Comparison of ENCODE assay signal across 16 cellular contexts in the genomic region with DNA sequence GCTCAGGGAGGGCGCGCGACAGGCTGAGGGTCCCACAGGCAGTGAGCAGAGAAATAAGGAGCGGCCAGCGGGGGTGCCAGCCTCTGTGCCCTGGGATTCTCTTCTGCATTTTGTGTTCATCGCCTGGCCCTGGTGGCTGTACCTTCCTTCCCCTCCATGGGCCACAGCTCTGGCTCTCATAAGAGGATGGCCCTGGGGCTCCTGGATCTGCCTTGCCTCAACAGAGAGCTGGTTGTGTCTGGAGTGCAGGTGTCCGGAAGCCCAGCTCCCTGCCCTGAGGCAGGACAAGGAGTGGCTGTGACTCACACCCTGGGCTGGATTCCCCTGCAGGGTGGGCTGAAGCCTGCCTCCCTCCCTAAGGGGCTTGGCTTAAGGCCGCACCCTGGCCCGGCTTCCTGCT. TPM values are rescaled to one million over a fixed set of nuclear protein-coding genes. Genes with fewer than 3 reads are reported as not detected.
DNase-seq lines count a peak whose midpoint lies in the region; ATAC-seq and TF ChIP-seq lines count a peak whose summit lies in the region.
"Had no signal": no experiment of that assay in that cellular context is flagged by ENCODE, and none has a peak within 500 bp of the region (broad histone marks: within the 10 kb centered on the region; RNA-seq: fewer than 3 reads in every experiment).

No MANE protein-coding gene starts in this region.

- H3K4me1 ChIP-seq in HCT116 (ENCODE audit: control insufficient read depth in 1 of 2, insufficient read depth in 2 of 2, low read length in 2 of 2) (peaks cover 8 to 14% of the 10 kb centered on the region in 2 experiments; a peak in 3 of 4 replicates), foreskin keratinocyte (peaks cover 24% of the 10 kb centered on the region), smooth muscle cell (ENCODE audit: low read depth) (peaks cover 4% of the 10 kb centered on the region)
- H3K4me1 ChIP-seq: esophagus muscularis mucosa, right atrium auricular region, thyroid gland had no signal

- H3K9me3 ChIP-seq in HCT116 (ENCODE audit: control insufficient read depth in 1 of 2, insufficient read depth in 1 of 2, low read depth in 1 of 2, low read length in 2 of 2) (no peaks in the 10 kb centered on the region), smooth muscle cell (replicated peaks; ENCODE audit: low read depth) (no peaks in the 10 kb centered on the region)
- H3K9me3 ChIP-seq: thyroid gland had no signal

- H3K79me2 ChIP-seq in HCT116 (ENCODE audit: insufficient read depth, low read length), result no peaks in the 10 kb centered on the region
- H3K79me2 ChIP-seq in smooth muscle cell (ENCODE audit: low read depth), result no peaks in the 10 kb centered on the region

- no peak for TF ChIP-seq RAD21 in HCT116 (IDR thresholded peaks at IDR 0.05; ENCODE audit: low read depth)

- H3K4me3 ChIP-seq in HCT116 (replicated peaks in 1 of 2; ENCODE audit: low read depth in 1 of 2, low read length in 2 of 2) (no peak overlapping the region), smooth muscle cell (no peak overlapping the region)
- H3K4me3 ChIP-seq: esophagus muscularis mucosa, lung, neural progenitor cell, right atrium auricular region, thyroid gland had no signal

- POLR2A ChIA-PET in HCT116 (lab: Charles Lee) (interaction anchor here (0.7 to 1.2 kb wide), 2 partner anchors 9 to 536 kb away, joined by 3 to 4 read pairs; no protein-coding TSS in a partner anchor), RWPE1 (lab: Yijun Ruan, JAX; ENCODE audit: low non-redundant PET) (interaction anchor here (0.5 to 0.9 kb wide), 3 partner anchors 8 to 565 kb away, joined by 3 to 4 read pairs (median 3); no protein-coding TSS in a partner anchor)

- H3F3A ChIP-seq in smooth muscle cell (ENCODE audit: low read depth), result no peaks in the 10 kb centered on the region

- 63% methylated on average over 9 of the region's 9 CpGs for WGBS in smooth muscle cell (ENCODE audit: low lambda C conversion rate)

- H3K36me3 ChIP-seq in HCT116 (ENCODE audit: control insufficient read depth in 1 of 2, insufficient read depth in 2 of 2, low read length in 2 of 2) (no peaks in the 10 kb centered on the region), smooth muscle cell (ENCODE audit: low read depth) (no peaks in the 10 kb centered on the region)
- H3K36me3 ChIP-seq: esophagus muscularis mucosa, neural progenitor cell, right atrium auricular region, thyroid gland had no signal

- no TSS peak for BruUV-seq in HCT116 (replicated peaks; lab: Mats Ljungman, UMichigan)

- H2AFZ ChIP-seq in HCT116 (ENCODE audit: low read depth, low read length, poor library complexity, severe bottlenecking) (no peak overlapping the region), smooth muscle cell (ENCODE audit: low read depth) (no peak overlapping the region)

- H3K9ac ChIP-seq in HCT116 (ENCODE audit: low read length) (no peak overlapping the region), smooth muscle cell (ENCODE audit: low read depth) (no peak overlapping the region)
- H3K9ac ChIP-seq: neural progenitor cell had no signal

- TF ChIP-seq POLR2A in HCT116 (IDR thresholded peaks at IDR 0.05; ENCODE audit: borderline replicate concordance, extremely low read depth, insufficient read depth, insufficient read length), result no peak

- RAD21 ChIA-PET in HCT116 (lab: Charles Lee; ENCODE audit: low non-redundant PET in 1 of 2, low total read pairs in 2 of 2, uncharacterized antibody in 2 of 2, unreplicated experiment in 2 of 2), result no interaction called here

- CTCF ChIA-PET in HCT116 (lab: Charles Lee) (interaction anchor here (0.9 to 1.0 kb wide), 2 partner anchors 486 to 811 kb away, joined by 3 to 5 read pairs; no protein-coding TSS in a partner anchor), RWPE1 (lab: Yijun Ruan, JAX) (interaction anchor here (0.6 to 0.7 kb wide), 5 partner anchors 8 to 1462 kb away, joined by 3 read pairs; no protein-coding TSS in a partner anchor)

- peaks cover 32% of the 10 kb centered on the region for H3K27me3 ChIP-seq in HCT116 (ENCODE audit: insufficient read depth, low read length)
- H3K27me3 ChIP-seq in foreskin keratinocyte, result no peaks in the 10 kb centered on the region
- peaks cover 4% of the 10 kb centered on the region for H3K27me3 ChIP-seq in smooth muscle cell (ENCODE audit: low read depth)
- H3K27me3 ChIP-seq: neural progenitor cell, thyroid gland had no signal

- H3K27ac ChIP-seq in HCT116 (ENCODE audit: low read depth, low read length) (no peak overlapping the region), RWPE1 (peak overlapping the region; percentile 98), foreskin keratinocyte (peak overlapping the region; percentile 98), smooth muscle cell (ENCODE audit: low read depth) (no peak overlapping the region)
- H3K27ac ChIP-seq: C4-2B, esophagus muscularis mucosa, neural progenitor cell, right atrium auricular region, thyroid gland, VCaP had no signal

- no peak for TF ChIP-seq CTCF in HCT116 (IDR thresholded peaks at IDR 0.05 in 2 of 3, conservative IDR thresholded peaks at IDR 0.05 in 1 of 3; ENCODE audit: borderline replicate concordance in 1 of 3, insufficient read depth in 1 of 3, low read depth in 2 of 3, low read length in 2 of 3)
- TF ChIP-seq CTCF in RWPE1 (conservative IDR thresholded peaks at IDR 0.05; ENCODE audit: low read depth), result no peak
- no peak for TF ChIP-seq CTCF in foreskin keratinocyte (conservative IDR thresholded peaks at IDR 0.05)
- no peak for TF ChIP-seq CTCF in smooth muscle cell (IDR thresholded peaks at IDR 0.05; ENCODE audit: borderline replicate concordance, insufficient read depth, poor library complexity, severe bottlenecking)

- no peaks in the 10 kb centered on the region for H3K9me2 ChIP-seq in HCT116 (ENCODE audit: insufficient read depth)

- H3K4me2 ChIP-seq in HCT116 (ENCODE audit: low read length) (peak overlapping the region; percentile 33), smooth muscle cell (peak overlapping the region; percentile 1)
- H3K4me2 ChIP-seq: neural progenitor cell had no signal

- ATAC-seq in HCT116 (peak; percentile 83), foreskin keratinocyte (peak; percentile 99), HG02798 (IDR thresholded peaks at IDR 0.05; ENCODE audit: poor library complexity, unreplicated experiment) (no peak)

- intact Hi-C loops in HCT116 (cut with micrococcal nuclease), result no loop called here

- H4K20me1 ChIP-seq in HCT116 (ENCODE audit: insufficient read depth), result no peaks in the 10 kb centered on the region
- no peaks in the 10 kb centered on the region for H4K20me1 ChIP-seq in smooth muscle cell (ENCODE audit: low read depth)

- no peak for DNase-seq in HCT116 (ENCODE audit: low read depth, low spot score)
- peak; percentile 100 for DNase-seq in RWPE1 (ENCODE audit: low spot score)
- DNase-seq in foreskin keratinocyte, result peak; percentile 90 to 96
- DNase-seq in smooth muscle cell (lab: John Stamatoyannopoulos, UW; ENCODE audit: unreplicated experiment), result no peak
- no peak for DNase-seq in medulla oblongata (ENCODE audit: extremely low spot score)
- no peak for DNase-seq in NCI-H146 treated with DMSO at 0.1 percent for 48 hours (lab: John Stamatoyannopoulos, UW; ENCODE audit: unreplicated experiment)
- DNase-seq: NCI-H1105; stimulated activated CD4-positive, alpha-beta T cell treated with anti-CD3 and anti-CD28 coated beads, Interleukin-4, amount 100 ng/mL, for 1 hour; thyroid gland had no signal

TF ChIP-seq in HCT116, 20 proteins besides CTCF, POLR2A, EP300 and RAD21:
- TF ChIP-seq SP1 (IDR thresholded peaks at IDR 0.05; ENCODE audit: low read depth) (peak; percentile 42; the same call in 1 of the 2 replicates), CEBPB (IDR thresholded peaks at IDR 0.05; ENCODE audit: low read depth) (no peak)

RNA-seq across cellular contexts. Expression of gene SULF2, which starts 24.3 kb away (rescaled TPM):
- total RNA-seq in HCT116 (2021; ENCODE audit: unreplicated experiment) (13.0 TPM), foreskin keratinocyte (230 and 277 TPM in 2 replicates), smooth muscle cell (102 and 109 TPM in 2 replicates)
- 6.1 and 7.0 TPM in 2 replicates for polyA plus RNA-seq in HCT116 (2012)
- polyA plus RNA-seq in foreskin keratinocyte (153 and 180 TPM in 2 replicates), smooth muscle cell (131 and 144 TPM in 2 replicates)

Comparison
In these comparisons a context has a peak if more than half of its experiments do, and no peak if none do; other contexts are left out.
1. DNase-seq: peak in RWPE1 (single experiment) and foreskin keratinocyte (2 of 2); none in HCT116 (single experiment), smooth muscle cell (single experiment), medulla oblongata (single experiment) and NCI-H146 treated with DMSO at 0.1 percent for 48 hours (single experiment).
2. H3K27ac ChIP-seq: peak in RWPE1 (single experiment) and foreskin keratinocyte (single experiment); none in HCT116 (single experiment) and smooth muscle cell (single experiment).